ENCODE assay signal across 8 cellular contexts in genomic region chr22:50251472-50252054, GRCh38. TPM values are rescaled to one million over a fixed set of nuclear protein-coding genes. Genes with fewer than 3 reads are reported as not detected.
DNase-seq lines count a peak whose midpoint lies in the region; ATAC-seq, FAIRE-seq and TF ChIP-seq lines count a peak whose summit lies in the region.

No MANE protein-coding gene starts in this region.

- no peaks in the 10 kb centered on the region for H4K20me1 ChIP-seq in GM12878 (ENCODE audit: control insufficient read depth, insufficient read depth)

- peak overlapping the region; percentile 82 for H3K4me3 ChIP-seq in cardiac muscle cell
- peak overlapping the region; percentile 41; the same call in 1 of the 2 replicates for H3K4me3 ChIP-seq in GM12878
- H3K4me3 ChIP-seq in right lobe of liver = peak overlapping the region; percentile 57 to 80 (median 67)
- peak overlapping the region; percentile 89 for H3K4me3 ChIP-seq in upper lobe of right lung

- no TSS peak for BruUV-seq in GM12878 (replicated peaks; lab: Mats Ljungman, UMichigan)

- RAD21 ChIA-PET in GM12878 (lab: Charles Lee; ENCODE audit: unreplicated experiment) = interaction anchor here (0.7 to 3.3 kb wide), 10 partner anchors 10 to 369 kb away, joined by 3 to 26 read pairs (median 4); partner anchors contain the start of genes LMF2, MAPK12 and NCAPH2

- peak overlapping the region; percentile 98 for H3K4me2 ChIP-seq in GM12878 (ENCODE audit: control insufficient read depth, insufficient read depth)

- no peak for TF ChIP-seq POLR2A in GM12878 (IDR thresholded peaks at IDR 0.05; ENCODE audit: low read depth, low read length)
- no peak for TF ChIP-seq POLR2A in right lobe of liver (IDR thresholded peaks at IDR 0.05)

- in situ Hi-C loops in GM12878 (cut with MboI) = loop anchor here (10.0 kb wide), 2 partner anchors 243 to 363 kb away; no protein-coding TSS in a partner anchor

- CTCF ChIA-PET in GM12878 (lab: Yijun Ruan, JAX) = interaction anchor here (0.6 to 3.0 kb wide), 16 partner anchors 9 to 451 kb away, joined by 3 to 20 read pairs (median 5); partner anchors contain the start of genes MAPK12 and SYCE3

- no peak for ATAC-seq in GM12878
- peak in 1 of 4 donors; percentile 3 for ATAC-seq in right lobe of liver
- no peak for ATAC-seq in upper lobe of right lung
- ATAC-seq in HG03342 (IDR thresholded peaks at IDR 0.05; ENCODE audit: unreplicated experiment) = no peak

- TF ChIP-seq CTCF in cardiac muscle cell (IDR thresholded peaks at IDR 0.05; ENCODE audit: low read depth, low read length) = no peak
- no peak for TF ChIP-seq CTCF in GM12878 (IDR thresholded peaks at IDR 0.05 in 2 of 3, conservative IDR thresholded peaks at IDR 0.05 in 1 of 3; ENCODE audit: control insufficient read depth in 2 of 3, extremely low read depth in 1 of 3, insufficient read depth in 1 of 3, low read depth in 3 of 3, low read length in 3 of 3)
- TF ChIP-seq CTCF in right lobe of liver (IDR thresholded peaks at IDR 0.05) = no peak
- no peak for TF ChIP-seq CTCF in upper lobe of right lung (IDR thresholded peaks at IDR 0.05)

- H3K9ac ChIP-seq in GM12878 (ENCODE audit: control insufficient read depth, insufficient read depth, low read length) = peak overlapping the region; percentile 40; the same call in 1 of the 2 replicates

- no peak for TF ChIP-seq EP300 in GM12878 (IDR thresholded peaks at IDR 0.05; ENCODE audit: borderline replicate concordance in 1 of 2, control insufficient read depth in 1 of 2, low read depth in 2 of 2, low read length in 2 of 2)

- H3K79me2 ChIP-seq in GM12878 (ENCODE audit: control insufficient read depth, insufficient read depth, low read length) = peaks cover 10% of the 10 kb centered on the region

- 14% methylated on average over 25 of the region's 35 CpGs for WGBS in GM12878 (ENCODE audit: insufficient coverage, insufficient replicate concordance, low lambda C conversion rate, missing lambda C conversion rate)
- 7% methylated on average over 11 of the region's 35 CpGs for WGBS in right lobe of liver (ENCODE audit: insufficient coverage, low coverage, low lambda C conversion rate, missing lambda C conversion rate)

- peak overlapping the region; percentile 38 for H2AFZ ChIP-seq in GM12878 (ENCODE audit: control insufficient read depth, low read depth, low read length)

- intact Hi-C loops in cardiac septum (cut with DNase I) = loop anchor here (2.0 kb wide), 1 partner anchor 91 kb away; the partner anchor contains the start of gene PPP6R2
- intact Hi-C loops in GM12878 (cut with micrococcal nuclease; ENCODE audit: unreplicated experiment) = loop anchor here (1.0 to 5.0 kb wide), 3 partner anchors 91 to 441 kb away; no protein-coding TSS in a partner anchor
- intact Hi-C loops in right lobe of liver (cut with DNase I) = loop anchor here in 1 of 2 donors (5.0 kb wide), 1 partner anchor 91 kb away; the partner anchor contains the start of gene PPP6R2
- intact Hi-C loops in upper lobe of right lung (cut with DNase I) = no loop called here

- H3K27ac ChIP-seq in cardiac muscle cell (no peak overlapping the region), GM12878 (ENCODE audit: control insufficient read depth, insufficient read depth) (no peak overlapping the region), right lobe of liver (peak overlapping the region in 1 of 3 donors; percentile 43), upper lobe of right lung (peak overlapping the region; percentile 75)

- no peaks in the 10 kb centered on the region for H3K9me3 ChIP-seq in cardiac muscle cell (ENCODE audit: low read depth)
- H3K9me3 ChIP-seq in GM12878 (replicated peaks; ENCODE audit: control insufficient read depth, insufficient read depth, low read length) = no peaks in the 10 kb centered on the region
- H3K9me3 ChIP-seq in right lobe of liver = no peaks in the 10 kb centered on the region
- no peaks in the 10 kb centered on the region for H3K9me3 ChIP-seq in upper lobe of right lung

- H3K4me1 ChIP-seq in cardiac muscle cell (ENCODE audit: low read depth) = peaks cover 7% of the 10 kb centered on the region
- peaks cover 22% of the 10 kb centered on the region for H3K4me1 ChIP-seq in GM12878 (ENCODE audit: control insufficient read depth, insufficient read depth, low read length)
- peaks cover 0 to 28% (median 7%) of the 10 kb centered on the region in 4 donors for H3K4me1 ChIP-seq in right lobe of liver
- peaks cover 11% of the 10 kb centered on the region for H3K4me1 ChIP-seq in upper lobe of right lung

- H3K36me3 ChIP-seq in cardiac muscle cell (peaks cover under 1% of the 10 kb centered on the region), GM12878 (ENCODE audit: control insufficient read depth in 2 of 2, insufficient read depth in 2 of 2, low read length in 1 of 2) (peaks cover 3 to 6% of the 10 kb centered on the region in 2 experiments; a peak in 3 of 4 replicates), right lobe of liver (no peaks in the 10 kb centered on the region), upper lobe of right lung (peaks cover 14% of the 10 kb centered on the region)

- no peak for FAIRE-seq in GM12878 (lab: Jason Lieb, UNC)

- SMC1A ChIA-PET in GM12878 (lab: Charles Lee; ENCODE audit: uncharacterized antibody, unreplicated experiment) = interaction anchor here (0.9 to 1.9 kb wide), 8 partner anchors 9 to 274 kb away, joined by 3 to 6 read pairs (median 4); partner anchors contain the start of genes DENND6B and SCO2

- POLR2A ChIA-PET in GM12878 (lab: Charles Lee) = interaction anchor here (0.6 to 2.7 kb wide), 10 partner anchors 8 to 370 kb away, joined by 3 to 15 read pairs (median 3); partner anchors contain the start of genes LMF2, MAPK12 and NCAPH2

- H3K27me3 ChIP-seq in cardiac muscle cell (no peaks in the 10 kb centered on the region), GM12878 (replicated peaks in 1 of 2; ENCODE audit: control insufficient read depth in 2 of 2, insufficient read depth in 2 of 2, low read length in 1 of 2) (no peaks in the 10 kb centered on the region), right lobe of liver (no peaks in the 10 kb centered on the region), upper lobe of right lung (no peaks in the 10 kb centered on the region)

- DNase-seq in cardiac muscle cell (ENCODE audit: low read depth in 1 of 2, low spot score in 1 of 2) = no peak
- DNase-seq in cardiac septum (ENCODE audit: low spot score) = no peak
- DNase-seq in GM12878 (ENCODE audit: low read depth, low spot score) = no peak
- no peak for DNase-seq in right lobe of liver
- no peak for DNase-seq in upper lobe of right lung
- no peak for DNase-seq in NCI-H2081 treated with DMSO at 0.1 percent for 48 hours (lab: John Stamatoyannopoulos, UW)
- no peak for DNase-seq in stimulated activated CD8-positive, alpha-beta memory T cell treated with anti-CD3 and anti-CD28 coated beads, Interleukin-4, amount 100 ng/mL, for 48 hours

- TF ChIP-seq RAD21 in GM12878 (IDR thresholded peaks at IDR 0.05; ENCODE audit: insufficient read depth, low read depth, low read length) = no peak

RNA-seq across cellular contexts. Expression of gene HDAC10, which starts 0.5 kb away (rescaled TPM):
- total RNA-seq in cardiac muscle cell (28.4 and 57.3 TPM in 2 replicates), cardiac septum (13.1 TPM), GM12878 (2014; rRNA removed) (13.8 and 20.5 TPM in 2 replicates), GM12878 (2014; rRNA removed; fragmentation: Illumina TruSeq; extraction: Trizol) (3.9 and 5.1 TPM in 2 replicates), GM12878 (2021) (42.4 and 48.6 TPM in 2 replicates), right lobe of liver (10 to 100 TPM; 19.6 to 30.5 (median 23.0) TPM), upper lobe of right lung (48.9 TPM)
- polyA plus RNA-seq in cardiac muscle cell (19.8 and 20.8 TPM in 2 replicates), GM12878 (2011; rRNA removed) (4.4 and 7.9 TPM in 2 replicates), GM12878 (2014; fragmentation: Illumina TruSeq; extraction: Trizol) (1.2 and 4.3 TPM in 2 replicates), GM12878 (2014; fragmentation: Nextera tagmentation; extraction: Ambion mirVana) (under 1 TPM; 0.26 to 0.51 TPM), GM12878 (2014; rRNA removed) (42.3 and 51.7 TPM in 2 replicates), GM12878 (2016; fragmentation: Nextera tagmentation; extraction: Ambion mirVana) (1 to 10 TPM; 4.5 to 5.0 TPM)
- total RNA-seq in GM12878 (2013; cell fraction: nucleolus; rRNA removed) = 111 and 138 TPM in 2 replicates
- polyA plus RNA-seq in GM12878 (2011; ENCODE audit: low read depth) = 19.5 TPM
- 6.1 and 11.1 TPM in 2 replicates for polyA plus RNA-seq in GM12878 (2011; cell fraction: cytosol; rRNA removed)
- polyA plus RNA-seq in GM12878 (2011; cell fraction: nucleus; rRNA removed) = 298 and 323 TPM in 2 replicates
- 62.3 and 69.8 TPM in 2 replicates for polyA plus RNA-seq in GM12878 (2012)
- polyA minus RNA-seq in GM12878 (2011; rRNA and poly(A)+ RNA removed) = 9.3 and 15.4 TPM in 2 replicates
- 11.4 and 11.5 TPM in 2 replicates for polyA minus RNA-seq in GM12878 (2011; cell fraction: cytosol; rRNA and poly(A)+ RNA removed)
- polyA minus RNA-seq in GM12878 (2011; cell fraction: nucleus; rRNA and poly(A)+ RNA removed) = 51.5 and 73.5 TPM in 2 replicates

RNA-seq across cellular contexts. Expression of gene TUBGCP6, which starts 6.7 kb away (rescaled TPM):
- total RNA-seq in cardiac muscle cell (32.9 and 46.1 TPM in 2 replicates), cardiac septum (22.8 TPM), GM12878 (2014; rRNA removed) (29.8 and 31.1 TPM in 2 replicates), GM12878 (2014; rRNA removed; fragmentation: Illumina TruSeq; extraction: Trizol) (9.7 and 10.4 TPM in 2 replicates), GM12878 (2021) (33.3 and 41.4 TPM in 2 replicates), right lobe of liver (10 to 100 TPM; 10.4 to 22.6 (median 14.6) TPM), upper lobe of right lung (51.3 TPM)
- polyA plus RNA-seq in cardiac muscle cell (32.6 and 48.3 TPM in 2 replicates), GM12878 (2011; rRNA removed) (7.7 and 16.1 TPM in 2 replicates), GM12878 (2014; fragmentation: Illumina TruSeq; extraction: Trizol) (5.7 and 9.6 TPM in 2 replicates), GM12878 (2014; fragmentation: Nextera tagmentation; extraction: Ambion mirVana) (1 to 10 TPM in 1 of 2 experiments, under 1 TPM in 1; 0.74 to 2.0 TPM), GM12878 (2014; rRNA removed) (35.5 and 42.2 TPM in 2 replicates), GM12878 (2016; fragmentation: Nextera tagmentation; extraction: Ambion mirVana) (10 to 100 TPM; 22.8 to 23.0 TPM)
- total RNA-seq in GM12878 (2013; cell fraction: nucleolus; rRNA removed) = 117 and 138 TPM in 2 replicates
- 14.9 TPM for polyA plus RNA-seq in GM12878 (2011; ENCODE audit: low read depth)
- 16.2 and 26.4 TPM in 2 replicates for polyA plus RNA-seq in GM12878 (2011; cell fraction: cytosol; rRNA removed)
- 370 and 394 TPM in 2 replicates for polyA plus RNA-seq in GM12878 (2011; cell fraction: nucleus; rRNA removed)
- 31.4 and 32.3 TPM in 2 replicates for polyA plus RNA-seq in GM12878 (2012)
- 13.4 and 15.0 TPM in 2 replicates for polyA minus RNA-seq in GM12878 (2011; rRNA and poly(A)+ RNA removed)
- polyA minus RNA-seq in GM12878 (2011; cell fraction: cytosol; rRNA and poly(A)+ RNA removed) = 10.2 and 10.4 TPM in 2 replicates
- 32.4 and 44.1 TPM in 2 replicates for polyA minus RNA-seq in GM12878 (2011; cell fraction: nucleus; rRNA and poly(A)+ RNA removed)

RNA-seq across cellular contexts. Expression of gene MAPK12, which starts 9.9 kb away (rescaled TPM):
- total RNA-seq in cardiac muscle cell = 45.5 and 52.1 TPM in 2 replicates
- polyA plus RNA-seq in cardiac muscle cell = 61.5 and 67.1 TPM in 2 replicates
- total RNA-seq in cardiac septum = 32.5 TPM
- total RNA-seq in GM12878 (2013; cell fraction: nucleolus; rRNA removed) = 54.9 and 65.7 TPM in 2 replicates
- total RNA-seq in GM12878 (2014; rRNA removed) = 22.8 and 23.0 TPM in 2 replicates
- total RNA-seq in GM12878 (2014; rRNA removed; fragmentation: Illumina TruSeq; extraction: Trizol) = 14.5 and 16.5 TPM in 2 replicates
- total RNA-seq in GM12878 (2021) = 34.0 and 38.9 TPM in 2 replicates
- polyA plus RNA-seq in GM12878 (2011; ENCODE audit: low read depth) = 6.8 TPM
- polyA plus RNA-seq in GM12878 (2011; rRNA removed) = 7.5 and 16.1 TPM in 2 replicates
- polyA plus RNA-seq in GM12878 (2011; cell fraction: cytosol; rRNA removed) = 22.6 and 27.5 TPM in 2 replicates
- polyA plus RNA-seq in GM12878 (2011; cell fraction: nucleus; rRNA removed) = 130 and 145 TPM in 2 replicates
- polyA plus RNA-seq in GM12878 (2012) = 15.0 and 21.3 TPM in 2 replicates
- 3.6 and 16.1 TPM in 2 replicates for polyA plus RNA-seq in GM12878 (2014; fragmentation: Illumina TruSeq; extraction: Trizol)
- 1 to 10 TPM; 1.1 to 3.8 TPM for polyA plus RNA-seq in GM12878 (2014; fragmentation: Nextera tagmentation; extraction: Ambion mirVana)
- polyA plus RNA-seq in GM12878 (2014; rRNA removed) = 32.0 and 33.2 TPM in 2 replicates
- 10 to 100 TPM in 1 of 2 experiments, 1 to 10 TPM in 1; 9.5 to 17.1 TPM for polyA plus RNA-seq in GM12878 (2016; fragmentation: Nextera tagmentation; extraction: Ambion mirVana)
- 12.6 and 18.3 TPM in 2 replicates for polyA minus RNA-seq in GM12878 (2011; rRNA and poly(A)+ RNA removed)
- polyA minus RNA-seq in GM12878 (2011; cell fraction: cytosol; rRNA and poly(A)+ RNA removed) = 7.8 and 10.4 TPM in 2 replicates
- 25.1 and 35.3 TPM in 2 replicates for polyA minus RNA-seq in GM12878 (2011; cell fraction: nucleus; rRNA and poly(A)+ RNA removed)
- total RNA-seq in right lobe of liver = 1 to 10 TPM; 2.1 to 7.6 (median 3.6) TPM
- total RNA-seq in upper lobe of right lung = 22.2 TPM

RNA-seq across cellular contexts. Expression of gene MAPK11, which starts 18.6 kb away (rescaled TPM):
- total RNA-seq in cardiac muscle cell (0.49 and 0.63 TPM in 2 replicates), cardiac septum (11.7 TPM), GM12878 (2014; rRNA removed) (9.4 and 10.0 TPM in 2 replicates), GM12878 (2014; rRNA removed; fragmentation: Illumina TruSeq; extraction: Trizol) (3.8 and 4.0 TPM in 2 replicates), GM12878 (2021) (10.8 and 12.8 TPM in 2 replicates), right lobe of liver (1 to 10 TPM; 1.7 to 6.4 (median 2.5) TPM), upper lobe of right lung (26.1 TPM)
- polyA plus RNA-seq in cardiac muscle cell (0.12 TPM in 1 of 2 replicates, not detected in the other), GM12878 (2011; rRNA removed) (2.5 and 6.2 TPM in 2 replicates), GM12878 (2014; fragmentation: Illumina TruSeq; extraction: Trizol) (1.4 and 3.7 TPM in 2 replicates), GM12878 (2014; fragmentation: Nextera tagmentation; extraction: Ambion mirVana) (under 1 TPM; 0.05 to 0.16 TPM), GM12878 (2014; rRNA removed) (11.6 and 14.0 TPM in 2 replicates), GM12878 (2016; fragmentation: Nextera tagmentation; extraction: Ambion mirVana) (under 1 TPM; 0.44 to 0.58 TPM)
- 5.1 and 5.8 TPM in 2 replicates for total RNA-seq in GM12878 (2013; cell fraction: nucleolus; rRNA removed)
- polyA plus RNA-seq in GM12878 (2011; ENCODE audit: low read depth) = 2.6 TPM
- 5.7 and 9.1 TPM in 2 replicates for polyA plus RNA-seq in GM12878 (2011; cell fraction: cytosol; rRNA removed)
- polyA plus RNA-seq in GM12878 (2011; cell fraction: nucleus; rRNA removed) = 33.9 and 40.9 TPM in 2 replicates
- 6.6 and 7.4 TPM in 2 replicates for polyA plus RNA-seq in GM12878 (2012)
- 3.4 and 6.0 TPM in 2 replicates for polyA minus RNA-seq in GM12878 (2011; rRNA and poly(A)+ RNA removed)
- polyA minus RNA-seq in GM12878 (2011; cell fraction: cytosol; rRNA and poly(A)+ RNA removed) = 2.1 and 3.0 TPM in 2 replicates
- 2.9 and 3.2 TPM in 2 replicates for polyA minus RNA-seq in GM12878 (2011; cell fraction: nucleus; rRNA and poly(A)+ RNA removed)

RNA-seq across cellular contexts. Expression of gene SELENOO, which starts 50.8 kb away (rescaled TPM):
- total RNA-seq in cardiac muscle cell (39.4 and 54.5 TPM in 2 replicates), cardiac septum (12.7 TPM), GM12878 (2014; rRNA removed) (19.8 and 23.3 TPM in 2 replicates), GM12878 (2014; rRNA removed; fragmentation: Illumina TruSeq; extraction: Trizol) (4.1 and 4.3 TPM in 2 replicates), GM12878 (2021) (18.1 and 21.7 TPM in 2 replicates), right lobe of liver (10 to 100 TPM; 51.1 to 67.8 (median 59.2) TPM), upper lobe of right lung (17.6 TPM)
- polyA plus RNA-seq in cardiac muscle cell (29.8 and 30.2 TPM in 2 replicates), GM12878 (2011; rRNA removed) (3.2 and 7.6 TPM in 2 replicates), GM12878 (2014; fragmentation: Illumina TruSeq; extraction: Trizol) (0.16 and 2.4 TPM in 2 replicates), GM12878 (2014; fragmentation: Nextera tagmentation; extraction: Ambion mirVana) (1 to 10 TPM in 1 of 2 experiments, under 1 TPM in 1; 0.42 to 1.4 TPM), GM12878 (2014; rRNA removed) (20.3 and 28.2 TPM in 2 replicates), GM12878 (2016; fragmentation: Nextera tagmentation; extraction: Ambion mirVana) (1 to 10 TPM; 2.1 to 2.3 TPM)
- total RNA-seq in GM12878 (2013; cell fraction: nucleolus; rRNA removed) = 8.6 and 12.9 TPM in 2 replicates
- polyA plus RNA-seq in GM12878 (2011; ENCODE audit: low read depth) = 4.5 TPM
- polyA plus RNA-seq in GM12878 (2011; cell fraction: cytosol; rRNA removed) = 13.6 and 22.1 TPM in 2 replicates
- polyA plus RNA-seq in GM12878 (2011; cell fraction: nucleus; rRNA removed) = 54.5 and 73.7 TPM in 2 replicates
- polyA plus RNA-seq in GM12878 (2012) = 15.2 and 16.0 TPM in 2 replicates
- polyA minus RNA-seq in GM12878 (2011; rRNA and poly(A)+ RNA removed) = 5.2 and 11.2 TPM in 2 replicates
- 3.5 and 3.7 TPM in 2 replicates for polyA minus RNA-seq in GM12878 (2011; cell fraction: cytosol; rRNA and poly(A)+ RNA removed)
- 5.3 and 7.7 TPM in 2 replicates for polyA minus RNA-seq in GM12878 (2011; cell fraction: nucleus; rRNA and poly(A)+ RNA removed)
